ENCODE assay signal across 8 cellular contexts in genomic region chr17:39980402-39981206, GRCh38. TPM values are rescaled to one million over a fixed set of nuclear protein-coding genes. Genes with fewer than 3 reads are reported as not detected.
DNase-seq lines count a peak whose midpoint lies in the region; ATAC-seq, FAIRE-seq and TF ChIP-seq lines count a peak whose summit lies in the region.

PSMD3 (plus strand) TSS chr17:39980807; CDS start chr17:39980971, 164 bp downstream.

- peak within 1 kb of the TSS; percentile 87 for H3K27ac ChIP-seq in endothelial cell of umbilical vein (ENCODE audit: insufficient read depth, low read depth, low read length)

- H3K27me3 Mint-ChIP-seq in IgD-negative memory B cell: no peaks in the 10 kb centered on the region

- peak; percentile 100 for FAIRE-seq in endothelial cell of umbilical vein (lab: Jason Lieb, UNC)

- peak; percentile 99 for DNase-seq in DMS153 treated with DMSO at 0.1 percent for 48 hours (lab: John Stamatoyannopoulos, UW; ENCODE audit: unreplicated experiment)
- peak; percentile 99 for DNase-seq in OCI-M1 (lab: John Stamatoyannopoulos, UW)
- peak; percentile 97 for DNase-seq in activated T-cell treated with anti-CD3 and anti-CD28 coated beads for 24 hours (ENCODE audit: low read depth)
- peak; percentile 100 for DNase-seq in endothelial cell of umbilical vein (ENCODE audit: low read depth, low spot score)
- peak; percentile 99 for DNase-seq in middle frontal gyrus (ENCODE audit: extremely low spot score, low spot score)
- peak; percentile 93 to 96 for DNase-seq in stimulated activated CD8-positive, alpha-beta memory T cell treated with anti-CD3 and anti-CD28 coated beads, Interleukin-2, amount 100 ng/mL, for 48 hours (ENCODE audit: low read depth in 2 of 2)

- no peaks in the 10 kb centered on the region for H3K9me3 Mint-ChIP-seq in IgD-negative memory B cell

- peaks cover 2% of the 10 kb centered on the region for H3K36me3 Mint-ChIP-seq in IgD-negative memory B cell

- peak within 1 kb of the TSS; percentile 72 for H2AFZ ChIP-seq in endothelial cell of umbilical vein (ENCODE audit: low read depth, low read length)

- H3K4me1 ChIP-seq in endothelial cell of umbilical vein (ENCODE audit: control insufficient read depth, extremely low read depth, insufficient read depth, low read length): peaks cover 21% of the 10 kb centered on the region

- peak within 1 kb of the TSS; percentile 94 to 98 (median 96) for H3K27ac Mint-ChIP-seq in IgD-negative memory B cell

- H3K9ac ChIP-seq in endothelial cell of umbilical vein (replicated peaks; ENCODE audit: extremely low read depth, insufficient read depth, low read length): peak within 1 kb of the TSS; percentile 99

- no peaks in the 10 kb centered on the region for H3K9me1 ChIP-seq in endothelial cell of umbilical vein (replicated peaks; ENCODE audit: control insufficient read depth, extremely low read depth, insufficient read depth, low read length)

- POLR2A ChIA-PET in endothelial cell of umbilical vein (lab: Charles Lee): interaction anchor here (0.6 to 1.0 kb wide), 4 partner anchors 22 to 53 kb away, joined by 3 to 5 read pairs (median 4); partner anchors contain the start of genes LRRC3C and ORMDL3

- intact Hi-C loops in endothelial cell of umbilical vein (cut with micrococcal nuclease): loop anchor here (1.0 to 2.0 kb wide), 9 partner anchors 21 to 358 kb away; partner anchors contain the start of genes LRRC3C, MIEN1 and ORMDL3

- dilution Hi-C loops in endothelial cell of umbilical vein (cut with MboI; ENCODE audit: extremely low pct_ligation_motif_present, low sequenced_read_pairs): no loop called here

- peaks cover 7 to 14% of the 10 kb centered on the region in 2 experiments for H3K36me3 ChIP-seq in endothelial cell of umbilical vein (ENCODE audit: control insufficient read depth in 2 of 2, extremely low read depth in 1 of 2, insufficient read depth in 2 of 2, low read length in 2 of 2)

- peak within 1 kb of the TSS; percentile 94 to 97 (median 96) for H3K4me3 Mint-ChIP-seq in IgD-negative memory B cell

- H3K9me3 ChIP-seq in endothelial cell of umbilical vein (replicated peaks; ENCODE audit: control insufficient read depth, insufficient read depth, low read length): no peaks in the 10 kb centered on the region

- H3K79me2 ChIP-seq in endothelial cell of umbilical vein (ENCODE audit: control insufficient read depth, insufficient read depth, low read length): peaks cover 24% of the 10 kb centered on the region

- peak within 1 kb of the TSS; percentile 98 for H3K4me2 ChIP-seq in endothelial cell of umbilical vein (ENCODE audit: insufficient read depth, low read length)

- peaks cover 23 to 28% (median 26%) of the 10 kb centered on the region in 3 donors for H3K4me1 Mint-ChIP-seq in IgD-negative memory B cell

- ATAC-seq in GM21529 (IDR thresholded peaks at IDR 0.05; ENCODE audit: unreplicated experiment): peak; percentile 93

- no TSS peak for BruUV-seq in endothelial cell of umbilical vein (replicated peaks; lab: Mats Ljungman, UMichigan)

- peak; percentile 73 to 77 for TF ChIP-seq CTCF in endothelial cell of umbilical vein (IDR thresholded peaks at IDR 0.05; ENCODE audit: extremely low read depth in 1 of 2, insufficient read depth in 1 of 2, low read depth in 1 of 2, low read length in 2 of 2)

- peaks cover 6 to 16% of the 10 kb centered on the region in 2 experiments for H3K27me3 ChIP-seq in endothelial cell of umbilical vein (ENCODE audit: control insufficient read depth in 2 of 2, insufficient read depth in 2 of 2, low read length in 2 of 2)

- H4K20me1 ChIP-seq in endothelial cell of umbilical vein (replicated peaks; ENCODE audit: control insufficient read depth, extremely low read depth, insufficient read depth, low read length): no peaks in the 10 kb centered on the region

- peak; percentile 75 for TF ChIP-seq POLR2A in endothelial cell of umbilical vein (IDR thresholded peaks at IDR 0.05; ENCODE audit: low read depth, low read length)

- CTCF ChIA-PET in endothelial cell of umbilical vein (lab: Charles Lee): interaction anchor here (0.6 to 7.2 kb wide), 18 partner anchors 17 to 359 kb away, joined by 3 to 108 read pairs (median 4); partner anchors contain the start of genes CSF3, MIEN1, ORMDL3 and WIPF2

- H3K4me3 ChIP-seq in endothelial cell of umbilical vein (replicated peaks in 1 of 3; ENCODE audit: insufficient read depth in 1 of 3, low read depth in 1 of 3, low read length in 3 of 3): peak within 1 kb of the TSS; percentile 84 to 100 (median 87)

TF ChIP-seq in endothelial cell of umbilical vein, 7 proteins besides CTCF, POLR2A, EP300 and RAD21:
- peak; percentile 62 for TF ChIP-seq MAX (IDR thresholded peaks at IDR 0.05; ENCODE audit: insufficient read depth, insufficient read length)
- no peak for TF ChIP-seq GATA2 (IDR thresholded peaks at IDR 0.05; ENCODE audit: insufficient read depth, insufficient read length, low read depth, low read length)
- no peak for TF ChIP-seq EZH2 (IDR thresholded peaks at IDR 0.05; ENCODE audit: borderline replicate concordance, low read depth, low read length, severe bottlenecking)
- no peak for TF ChIP-seq FOS (IDR thresholded peaks at IDR 0.05; ENCODE audit: borderline replicate concordance, insufficient read depth, low read length)
- peak; percentile 94 for TF ChIP-seq POLR2AphosphoS5 (IDR thresholded peaks at IDR 0.05; ENCODE audit: insufficient read depth, low read depth, low read length)
- TF ChIP-seq JUN (IDR thresholded peaks at IDR 0.05; ENCODE audit: borderline replicate concordance, insufficient read depth, insufficient read length, low read depth): peak; percentile 76

RNA-seq across cellular contexts. Expression of gene PSMD3, which starts in this region (rescaled TPM):
- polyA plus RNA-seq in IgD-negative memory B cell: 49.7 TPM
- 136 and 142 TPM in 2 replicates for total RNA-seq in endothelial cell of umbilical vein
- polyA plus RNA-seq in endothelial cell of umbilical vein: 117 and 120 TPM in 2 replicates
- 118 and 139 TPM in 2 replicates for polyA plus RNA-seq in endothelial cell of umbilical vein (2011; cell fraction: cytosol; rRNA removed)
- polyA plus RNA-seq in endothelial cell of umbilical vein (2011; cell fraction: nucleus; rRNA removed): 111 and 117 TPM in 2 replicates
- 136 and 166 TPM in 2 replicates for polyA plus RNA-seq in endothelial cell of umbilical vein (2012)
- polyA minus RNA-seq in endothelial cell of umbilical vein: 106 and 111 TPM in 2 replicates
- polyA minus RNA-seq in endothelial cell of umbilical vein (2011; cell fraction: cytosol; rRNA and poly(A)+ RNA removed): 66.7 TPM
- polyA minus RNA-seq in endothelial cell of umbilical vein (2011; cell fraction: nucleus; rRNA and poly(A)+ RNA removed): 29.1 and 42.5 TPM in 2 replicates

Comparison
In these comparisons a context has a peak if more than half of its experiments do, and no peak if none do; other contexts are left out.
1. Peak in every context shown above with its lines: DNase-seq, ATAC-seq, H3K4me3 ChIP-seq and H3K27ac ChIP-seq.